13 cellular contexts compared by ENCODE assay signal in the genomic region with DNA sequence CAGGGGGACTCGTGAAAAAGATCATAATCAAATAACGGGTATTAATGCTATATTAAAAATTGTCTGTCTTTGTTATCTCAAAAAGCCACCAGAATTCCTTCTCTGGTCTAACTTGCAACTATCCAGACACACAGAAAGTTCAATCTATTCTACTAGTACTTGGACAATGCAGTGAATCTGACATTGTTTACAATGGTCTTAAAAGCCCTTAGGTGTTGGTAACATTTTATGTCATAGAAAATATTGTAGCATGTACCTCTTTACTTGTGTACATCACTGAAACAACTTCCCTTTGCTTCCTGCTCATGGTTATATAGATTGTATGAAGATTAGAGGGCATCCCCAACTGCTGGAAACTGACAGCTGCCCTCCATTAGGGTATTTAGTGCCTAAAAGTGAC.
DNase-seq lines count a peak whose midpoint lies in the region; ATAC-seq lines count a peak whose summit lies in the region.
"Had no signal": no experiment of that assay in that cellular context is flagged by ENCODE, and none has a peak within 500 bp of the region (broad histone marks: within the 10 kb centered on the region; RNA-seq: fewer than 3 reads in every experiment).

No MANE protein-coding gene starts in this region.

- H3K27ac Mint-ChIP-seq in activated naive CD4-positive, alpha-beta T cell treated with anti-CD3 and anti-CD28 coated beads, Interleukin-2, amount 50 U/mL, for 24 hours = no peak overlapping the region
- peak overlapping the region; percentile 69 for H3K27ac Mint-ChIP-seq in activated naive CD8-positive, alpha-beta T cell

- H3K27me3 Mint-ChIP-seq in activated naive CD4-positive, alpha-beta T cell treated with anti-CD3 and anti-CD28 coated beads, Interleukin-2, amount 50 U/mL, for 24 hours = peaks cover 27% of the 10 kb centered on the region
- H3K27me3 Mint-ChIP-seq in activated naive CD8-positive, alpha-beta T cell = peaks cover 22% of the 10 kb centered on the region

- H3K9ac ChIP-seq in subcutaneous abdominal adipose tissue (ENCODE audit: low read length in 5 of 5) = no peak overlapping the region

- no peak for DNase-seq in activated naive CD4-positive, alpha-beta T cell (lab: John Stamatoyannopoulos, UW)
- DNase-seq in SKM-1 (lab: John Stamatoyannopoulos, UW; ENCODE audit: unreplicated experiment) (no peak), dermis blood vessel endothelial cell (no peak)
- DNase-seq: left ventricle myocardium inferior, NCI-H2171, thyroid gland had no signal

- peaks cover 0 to 39% (median 2%) of the 10 kb centered on the region in 5 donors for H3K4me1 ChIP-seq in subcutaneous abdominal adipose tissue (ENCODE audit: control insufficient read depth in 5 of 5, insufficient read depth in 5 of 5, low read length in 5 of 5)
- H3K4me1 ChIP-seq: body of pancreas, SJSA1, thyroid gland had no signal

- no peaks in the 10 kb centered on the region for H3K27me3 ChIP-seq in subcutaneous abdominal adipose tissue (ENCODE audit: control insufficient read depth in 5 of 5, insufficient read depth in 4 of 5, low read length in 5 of 5)
- H3K27me3 ChIP-seq: body of pancreas, SJSA1, thyroid gland had no signal

- H3K4me3 Mint-ChIP-seq in activated naive CD4-positive, alpha-beta T cell treated with anti-CD3 and anti-CD28 coated beads, Interleukin-2, amount 50 U/mL, for 24 hours = peak overlapping the region; percentile 82
- H3K4me3 Mint-ChIP-seq in activated naive CD8-positive, alpha-beta T cell = peak overlapping the region; percentile 77

- H3K36me3 Mint-ChIP-seq in activated naive CD4-positive, alpha-beta T cell treated with anti-CD3 and anti-CD28 coated beads, Interleukin-2, amount 50 U/mL, for 24 hours = peaks cover 1% of the 10 kb centered on the region
- H3K36me3 Mint-ChIP-seq in activated naive CD8-positive, alpha-beta T cell = no peaks in the 10 kb centered on the region

- no peaks in the 10 kb centered on the region for H3K9me3 ChIP-seq in subcutaneous abdominal adipose tissue (ENCODE audit: control insufficient read depth in 5 of 5, low read length in 5 of 5)
- H3K9me3 ChIP-seq: body of pancreas, left ventricle myocardium inferior, SJSA1, thyroid gland had no signal

- peaks cover 50% of the 10 kb centered on the region for H3K4me1 Mint-ChIP-seq in activated naive CD4-positive, alpha-beta T cell treated with anti-CD3 and anti-CD28 coated beads, Interleukin-2, amount 50 U/mL, for 24 hours
- H3K4me1 Mint-ChIP-seq in activated naive CD8-positive, alpha-beta T cell (ENCODE audit: low read depth) = peaks cover 48% of the 10 kb centered on the region

- peak overlapping the region; percentile 11 for H3K27ac ChIP-seq in subcutaneous abdominal adipose tissue (ENCODE audit: low read depth, low read length)
- H3K27ac ChIP-seq: body of pancreas, left ventricle myocardium inferior, SJSA1, thyroid gland had no signal

- no peak overlapping the region for H3K4me3 ChIP-seq in subcutaneous abdominal adipose tissue (ENCODE audit: low read depth in 1 of 5, low read length in 5 of 5)
- H3K4me3 ChIP-seq: body of pancreas, left ventricle myocardium inferior, SJSA1, thyroid gland had no signal

- H3K36me3 ChIP-seq in subcutaneous abdominal adipose tissue (ENCODE audit: control insufficient read depth in 5 of 5, insufficient read depth in 5 of 5, low read length in 5 of 5) = no peaks in the 10 kb centered on the region
- H3K36me3 ChIP-seq: left ventricle myocardium inferior, SJSA1, thyroid gland had no signal

- ATAC-seq in HG03457 (IDR thresholded peaks at IDR 0.05; ENCODE audit: unreplicated experiment) (peak; percentile 1), GM21360 (IDR thresholded peaks at IDR 0.05; ENCODE audit: unreplicated experiment) (no peak)
- ATAC-seq: body of pancreas had no signal

- H3K9me3 Mint-ChIP-seq in activated naive CD4-positive, alpha-beta T cell treated with anti-CD3 and anti-CD28 coated beads, Interleukin-2, amount 50 U/mL, for 24 hours = no peaks in the 10 kb centered on the region
- no peaks in the 10 kb centered on the region for H3K9me3 Mint-ChIP-seq in activated naive CD8-positive, alpha-beta T cell (ENCODE audit: low read depth)
